In genomic region chr10:48968036-48968435, GRCh38 we compare ENCODE assay signal across 21 cellular contexts. TPM values are rescaled to one million over a fixed set of nuclear protein-coding genes. Genes with fewer than 3 reads are reported as not detected.
"Had no signal": no experiment of that assay in that cellular context is flagged by ENCODE, and none has a peak within 500 bp of the region (broad histone marks: within the 10 kb centered on the region; RNA-seq: fewer than 3 reads in every experiment).

No MANE protein-coding gene starts in this region.

- H3K4me3 Mint-ChIP-seq: IgD-negative memory B cell had no signal

- H3K27ac ChIP-seq: HL-60, KMS-11 had no signal

- ATAC-seq: K562 had no signal

- H3K9me3 ChIP-seq: SK-N-SH had no signal

- H3K4me1 Mint-ChIP-seq: IgD-negative memory B cell had no signal

- H3K9me3 Mint-ChIP-seq: IgD-negative memory B cell had no signal

- DNase-seq: Kasumi-1, MM.1S, NCI-H1092 treated with DMSO at 0.1 percent for 48 hours, NCI-H1436, NCI-H187, NCI-H2029, NCI-H2171 treated with DMSO at 0.1 percent for 48 hours, NCI-H345, NCI-H446 treated with DMSO at 0.1 percent for 48 hours, NCI-H510A treated with DMSO at 0.1 percent for 48 hours, NCI-H526, NCI-H82, RPMI8226, SHP77, SK-N-SH had no signal

- H3K9ac ChIP-seq: KMS-11, SK-N-SH had no signal

- H3K4me3 ChIP-seq: K562 had no signal

- H3K4me2 ChIP-seq: KMS-11, SK-N-SH had no signal

- H3K27me3 Mint-ChIP-seq: IgD-negative memory B cell had no signal

RNA-seq across cellular contexts. Expression of gene LRRC18, which starts 28.4 kb away (rescaled TPM):
- total RNA-seq: K562, M059J, SK-MEL-5 had no signal
- polyA plus RNA-seq: K562, SK-N-SH had no signal
